ENCODE assay signal across 9 cellular contexts in genomic region chr11:130609121-130610035, GRCh38.
DNase-seq lines count a peak whose midpoint lies in the region; ATAC-seq and TF ChIP-seq lines count a peak whose summit lies in the region.
"Had no signal": no experiment of that assay in that cellular context is flagged by ENCODE, and none has a peak within 500 bp of the region (broad histone marks: within the 10 kb centered on the region; RNA-seq: fewer than 3 reads in every experiment).

No MANE protein-coding gene starts in this region.

- peak; percentile 6 for TF ChIP-seq EP300 in stomach (IDR thresholded peaks at IDR 0.05)

- no peaks in the 10 kb centered on the region for H4K20me1 ChIP-seq in HCT116 (ENCODE audit: insufficient read depth)
- H4K20me1 ChIP-seq in PC-9 (ENCODE audit: insufficient read depth), result no peaks in the 10 kb centered on the region

- peaks cover 14% of the 10 kb centered on the region; the same call in 1 of the 2 replicates for H3K27me3 ChIP-seq in HCT116 (ENCODE audit: insufficient read depth, low read length)
- H3K27me3 ChIP-seq in stomach, result no peaks in the 10 kb centered on the region
- no peaks in the 10 kb centered on the region for H3K27me3 ChIP-seq in PC-9 (ENCODE audit: insufficient read depth, low read depth)
- H3K27me3 ChIP-seq in Caco-2 (replicated peaks; ENCODE audit: control insufficient read depth, insufficient read depth, low read length), result no peaks in the 10 kb centered on the region

- WGBS in stomach, 5 donors, result 62 to 75% (median 71%) methylated on average over 14 to 15 of the region's 15 CpGs

- ATAC-seq in HCT116, result peak; percentile 82

- intact Hi-C loops in HCT116 (cut with micrococcal nuclease), result no loop called here
- intact Hi-C loops in stomach (cut with DNase I; ENCODE audit: low total_unique reads), result no loop called here
- intact Hi-C loops in PC-9 (cut with micrococcal nuclease; ENCODE audit: unreplicated experiment), result no loop called here
- intact Hi-C loops in Caco-2 (cut with micrococcal nuclease; ENCODE audit: unreplicated experiment), result no loop called here

- no peak overlapping the region for H3K9ac ChIP-seq in HCT116 (ENCODE audit: low read length)

- TF ChIP-seq POLR2A in HCT116 (IDR thresholded peaks at IDR 0.05; ENCODE audit: borderline replicate concordance, extremely low read depth, insufficient read depth, insufficient read length) (no peak), stomach (IDR thresholded peaks at IDR 0.05) (no peak)

- TF ChIP-seq RAD21 in HCT116 (IDR thresholded peaks at IDR 0.05; ENCODE audit: low read depth), result no peak

- H3K4me1 ChIP-seq in HCT116 (ENCODE audit: control insufficient read depth in 1 of 2, insufficient read depth in 2 of 2, low read length in 2 of 2), result peaks cover 0 to 9% of the 10 kb centered on the region in 2 experiments; a peak in 1 of 4 replicates
- peaks cover 0 to 14% (median 7%) of the 10 kb centered on the region in 4 donors for H3K4me1 ChIP-seq in stomach
- 0 out of 2 replicates have a peak, but pooled peaks cover 5% of the 10 kb centered on the region for H3K4me1 ChIP-seq in PC-9 (replicated peaks; ENCODE audit: insufficient read depth)
- no peaks in the 10 kb centered on the region; the same call in 1 of the 2 replicates for H3K4me1 ChIP-seq in Caco-2

- RAD21 ChIA-PET in HCT116 (lab: Charles Lee; ENCODE audit: low non-redundant PET in 1 of 2, low total read pairs in 2 of 2, uncharacterized antibody in 2 of 2, unreplicated experiment in 2 of 2), result no interaction called here

- H3K4me2 ChIP-seq in HCT116 (ENCODE audit: low read length) (no peak overlapping the region), PC-9 (no peak overlapping the region)

- POLR2A ChIA-PET in HCT116 (lab: Charles Lee) (no interaction called here), PC-9 (lab: Charles Lee; ENCODE audit: unreplicated experiment) (no interaction called here), Caco-2 (lab: Charles Lee) (no interaction called here)

- H3K36me3 ChIP-seq in HCT116 (ENCODE audit: control insufficient read depth in 1 of 2, insufficient read depth in 2 of 2, low read length in 2 of 2) (no peaks in the 10 kb centered on the region), stomach (no peaks in the 10 kb centered on the region), PC-9 (ENCODE audit: low read depth) (no peaks in the 10 kb centered on the region), Caco-2 (ENCODE audit: control insufficient read depth, insufficient read depth, low read length) (no peaks in the 10 kb centered on the region)

- H3K9me3 Mint-ChIP-seq in Caco-2 (ENCODE audit: unreplicated experiment), result no peaks in the 10 kb centered on the region

- H3K27ac Mint-ChIP-seq in Caco-2 (ENCODE audit: unreplicated experiment), result no peak overlapping the region

- CTCF ChIA-PET in HCT116 (lab: Charles Lee), result no interaction called here
- CTCF ChIA-PET in PC-9 (lab: Charles Lee), result no interaction called here
- CTCF ChIA-PET in Caco-2 (lab: Charles Lee), result no interaction called here

- no peaks in the 10 kb centered on the region for H3K4me1 Mint-ChIP-seq in Caco-2 (ENCODE audit: low read depth, unreplicated experiment)

- DNase-seq in HCT116 (ENCODE audit: low read depth, low spot score) (no peak), caudate nucleus (lab: John Stamatoyannopoulos, UW) (peak in 21 of 61 donors; percentile 8 to 83 (median 31)), iPS-NIHi7 (ENCODE audit: extremely low spot score) (peak; percentile 60), stomach (peak; percentile 57), NOMO-1 treated with dmso at 0.1 percent for 144 hours (lab: John Stamatoyannopoulos, UW; ENCODE audit: unreplicated experiment) (no peak), PC-9 (no peak), D341Med (ENCODE audit: low spot score) (no peak), Caco-2 (no peak)
- DNase-seq: Karpas-422 had no signal

- TF ChIP-seq CTCF in HCT116 (IDR thresholded peaks at IDR 0.05 in 2 of 3, conservative IDR thresholded peaks at IDR 0.05 in 1 of 3; ENCODE audit: borderline replicate concordance in 1 of 3, insufficient read depth in 1 of 3, low read depth in 2 of 3, low read length in 2 of 3), result no peak
- no peak for TF ChIP-seq CTCF in stomach (IDR thresholded peaks at IDR 0.05)
- no peak for TF ChIP-seq CTCF in PC-9 (conservative IDR thresholded peaks at IDR 0.05)
- no peak for TF ChIP-seq CTCF in Caco-2 (IDR thresholded peaks at IDR 0.05; ENCODE audit: insufficient read depth in 1 of 2, low read depth in 1 of 2, low read length in 1 of 2, severe bottlenecking in 1 of 2, unreplicated experiment in 1 of 2)

- BruUV-seq in HCT116 (replicated peaks; lab: Mats Ljungman, UMichigan) (no TSS peak), PC-9 (replicated peaks; lab: Mats Ljungman, UMichigan) (no TSS peak), Caco-2 (replicated peaks; lab: Mats Ljungman, UMichigan) (no TSS peak)

- H3F3A ChIP-seq in PC-9 (ENCODE audit: insufficient read depth, low read depth), result no peaks in the 10 kb centered on the region; the same call in 1 of the 2 replicates

- H2AFZ ChIP-seq in HCT116 (ENCODE audit: low read depth, low read length, poor library complexity, severe bottlenecking) (no peak overlapping the region), PC-9 (no peak overlapping the region)

- peaks cover 5% of the 10 kb centered on the region for H3K27me3 Mint-ChIP-seq in Caco-2 (ENCODE audit: insufficient read depth, unreplicated experiment)

- H3K9me3 ChIP-seq in HCT116 (ENCODE audit: control insufficient read depth in 1 of 2, insufficient read depth in 1 of 2, low read depth in 1 of 2, low read length in 2 of 2) (no peaks in the 10 kb centered on the region), stomach (no peaks in the 10 kb centered on the region), PC-9 (ENCODE audit: insufficient read depth, low read depth) (peaks cover 4% of the 10 kb centered on the region; the same call in 1 of the 2 replicates), Caco-2 (peaks cover 4% of the 10 kb centered on the region; the same call in 1 of the 2 replicates)

- H3K9me2 ChIP-seq in HCT116 (ENCODE audit: insufficient read depth) (no peaks in the 10 kb centered on the region), PC-9 (ENCODE audit: insufficient read depth) (no peaks in the 10 kb centered on the region)

- no peak overlapping the region for H3K4me3 Mint-ChIP-seq in Caco-2 (ENCODE audit: unreplicated experiment)

- H3K36me3 Mint-ChIP-seq in Caco-2 (ENCODE audit: insufficient read depth, unreplicated experiment), result no peaks in the 10 kb centered on the region

- H3K79me2 ChIP-seq in HCT116 (ENCODE audit: insufficient read depth, low read length) (no peaks in the 10 kb centered on the region), PC-9 (ENCODE audit: low read depth) (no peaks in the 10 kb centered on the region)

- H3K27ac ChIP-seq in HCT116 (ENCODE audit: low read depth, low read length) (no peak overlapping the region), caudate nucleus (ENCODE audit: low read depth, low read length) (peak overlapping the region; percentile 11), stomach (peak overlapping the region; percentile 26 to 80 (median 74)), PC-9 (no peak overlapping the region)

- no peak overlapping the region for H3K4me3 ChIP-seq in HCT116 (replicated peaks in 1 of 2; ENCODE audit: low read depth in 1 of 2, low read length in 2 of 2)
- no peak overlapping the region for H3K4me3 ChIP-seq in stomach
- H3K4me3 ChIP-seq in PC-9, result no peak overlapping the region
- no peak overlapping the region for H3K4me3 ChIP-seq in Caco-2 (ENCODE audit: low read depth, low read length)

TF ChIP-seq in HCT116, 20 proteins besides CTCF, POLR2A, EP300 and RAD21 (continues in another document):
- no peak for TF ChIP-seq ELF1 (IDR thresholded peaks at IDR 0.05; ENCODE audit: borderline replicate concordance, low read depth)
- TF ChIP-seq ZBTB33 (IDR thresholded peaks at IDR 0.05; ENCODE audit: extremely low read depth, insufficient replicate concordance, low read length), result no peak
- no peak for TF ChIP-seq JUND (IDR thresholded peaks at IDR 0.05)
- no peak for TF ChIP-seq EGR1 (IDR thresholded peaks at IDR 0.05; ENCODE audit: low read depth)
- TF ChIP-seq EZH2 (IDR thresholded peaks at IDR 0.05), result no peak
- TF ChIP-seq REST (IDR thresholded peaks at IDR 0.05; ENCODE audit: low read depth), result no peak

Comparison
In these comparisons a context has a peak if more than half of its experiments do, and no peak if none do; other contexts are left out.
1. DNase-seq: peak in iPS-NIHi7 (single experiment) and stomach (single experiment); none in HCT116 (single experiment), NOMO-1 treated with dmso at 0.1 percent for 144 hours (single experiment), PC-9 (0 of 2), D341Med (single experiment) and Caco-2 (0 of 2).
2. H3K27ac ChIP-seq: peak in caudate nucleus (single experiment) and stomach (5 of 5); none in HCT116 (single experiment) and PC-9 (single experiment).